12 cellular contexts compared by ENCODE assay signal in the genomic region with DNA sequence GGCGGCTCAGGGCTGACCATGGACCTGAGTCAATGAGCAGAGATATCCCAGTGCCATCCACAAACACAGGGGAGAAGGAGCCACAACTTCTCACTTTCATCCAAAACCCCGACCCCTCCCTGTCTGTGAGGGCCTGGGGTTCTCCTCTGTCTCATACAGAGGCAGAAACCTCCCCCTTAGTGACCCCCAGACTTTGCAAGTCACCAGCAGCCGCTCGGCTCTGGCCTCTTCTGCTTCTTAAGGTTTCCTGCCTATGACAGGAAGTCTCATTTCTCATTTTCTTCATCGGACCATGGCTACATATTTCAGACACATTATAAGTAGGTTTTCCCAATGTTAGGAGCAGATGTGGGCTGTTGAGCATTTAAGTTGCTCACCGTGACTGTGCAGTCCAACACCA. TPM values are rescaled to one million over a fixed set of nuclear protein-coding genes. Genes with fewer than 3 reads are reported as not detected.
"Had no signal": no experiment of that assay in that cellular context is flagged by ENCODE, and none has a peak within 500 bp of the region (broad histone marks: within the 10 kb centered on the region; RNA-seq: fewer than 3 reads in every experiment).

No MANE protein-coding gene starts in this region.

RNA-seq across cellular contexts. Expression of a gene that starts 12.7 kb away (rescaled TPM):
- total RNA-seq: activated CD4-positive, alpha-beta T cell treated with anti-CD3 and anti-CD28 coated beads for 36 hours; activated CD4-positive, alpha-beta T cell treated with anti-CD3 and anti-CD28 coated beads, Interleukin-2, amount 10 ng/mL, durations not matched to agents 7 days and 5 days; activated T-helper 1 cell treated with anti-CD3 and anti-CD28 coated beads, Interleukin-12 subunit alpha, Interleukin-12 subunit beta, Interleukin-2, Interleukin-4 antibody, amounts not matched to agents 30 ng/mL and 10 ng/mL and 1 ng/mL, durations not matched to agents 14 hours and 24 hours and 36 hours; astrocyte; LHCN-M2; RPMI7951; SJSA1; WTC11 had no signal

RNA-seq across cellular contexts. Expression of a gene that starts 19.9 kb away (rescaled TPM):
- total RNA-seq: activated CD4-positive, alpha-beta T cell treated with anti-CD3 and anti-CD28 coated beads for 36 hours; activated CD4-positive, alpha-beta T cell treated with anti-CD3 and anti-CD28 coated beads, Interleukin-2, amount 10 ng/mL, durations not matched to agents 7 days and 5 days; activated CD8-positive, alpha-beta T cell treated with anti-CD3 and anti-CD28 coated beads, Interleukin-2, amount 10 ng/mL, durations not matched to agents 7 days and 5 days; activated naive CD4-positive, alpha-beta T cell treated with anti-CD3 and anti-CD28 coated beads for 36 hours; activated naive CD4-positive, alpha-beta T cell treated with anti-CD3 and anti-CD28 coated beads, Interleukin-2, amount 50 U/mL, for 72 hours; activated T-helper 1 cell treated with anti-CD3 and anti-CD28 coated beads, Interleukin-12 subunit alpha, Interleukin-12 subunit beta, Interleukin-2, Interleukin-4 antibody, amounts not matched to agents 30 ng/mL and 10 ng/mL and 1 ng/mL, durations not matched to agents 14 hours and 24 hours and 36 hours; astrocyte; LHCN-M2; RPMI7951; SJSA1; WTC11 had no signal

RNA-seq across cellular contexts. Expression of a gene that starts 49.5 kb away (rescaled TPM):
- total RNA-seq: activated CD4-positive, alpha-beta T cell treated with anti-CD3 and anti-CD28 coated beads for 36 hours; activated CD4-positive, alpha-beta T cell treated with anti-CD3 and anti-CD28 coated beads, Interleukin-2, amount 10 ng/mL, durations not matched to agents 7 days and 5 days; activated CD8-positive, alpha-beta T cell treated with anti-CD3 and anti-CD28 coated beads, Interleukin-2, amount 10 ng/mL, durations not matched to agents 7 days and 5 days; activated naive CD4-positive, alpha-beta T cell treated with anti-CD3 and anti-CD28 coated beads for 36 hours; activated naive CD4-positive, alpha-beta T cell treated with anti-CD3 and anti-CD28 coated beads, Interleukin-2, amount 50 U/mL, for 72 hours; activated T-cell treated with anti-CD3 and anti-CD28 coated beads, Interleukin-2, amount 50 U/mL, for 4 hours; activated T-helper 1 cell treated with anti-CD3 and anti-CD28 coated beads, Interleukin-12 subunit alpha, Interleukin-12 subunit beta, Interleukin-2, Interleukin-4 antibody, amounts not matched to agents 30 ng/mL and 10 ng/mL and 1 ng/mL, durations not matched to agents 14 hours and 24 hours and 36 hours; astrocyte; LHCN-M2; RPMI7951; SJSA1; WTC11 had no signal
